Comparison of ENCODE assay signal across 9 cellular contexts in genomic region chr6:26155066-26155925, GRCh38.
DNase-seq lines count a peak whose midpoint lies in the region; ATAC-seq, FAIRE-seq and TF ChIP-seq lines count a peak whose summit lies in the region.
"Had no signal": no experiment of that assay in that cellular context is flagged by ENCODE, and none has a peak within 500 bp of the region (broad histone marks: within the 10 kb centered on the region; RNA-seq: fewer than 3 reads in every experiment).

No MANE protein-coding gene starts in this region.

- H4K20me1 ChIP-seq in K562 (replicated peaks; ENCODE audit: control insufficient read depth, insufficient read depth, low read length), result peaks cover 28% of the 10 kb centered on the region

- H3K27me3 ChIP-seq in K562 (ENCODE audit: control insufficient read depth in 2 of 2, insufficient read depth in 2 of 2, low read length in 2 of 2) (no peaks in the 10 kb centered on the region), small intestine (ENCODE audit: control insufficient read depth in 2 of 2, insufficient read depth in 2 of 2, low read length in 2 of 2) (no peaks in the 10 kb centered on the region)

- peak overlapping the region; percentile 43 to 83 for H3K9ac ChIP-seq in K562 (ENCODE audit: insufficient read depth in 1 of 2, low read depth in 2 of 2, low read length in 2 of 2)

- 16% methylated on average over 9 of the region's 9 CpGs for WGBS in K562 (ENCODE audit: insufficient coverage, low coverage, missing lambda C conversion rate)
- WGBS in small intestine, 3 donors, result 26 to 28% (median 28%) methylated on average over 9 of the region's 9 CpGs

- no peak for TF ChIP-seq EP300 in K562 (IDR thresholded peaks at IDR 0.05; ENCODE audit: low read length)

- H2AFZ ChIP-seq in K562 (ENCODE audit: low read depth, low read length), result peak overlapping the region; percentile 91

- H3K9me1 ChIP-seq in K562 (ENCODE audit: control insufficient read depth, insufficient read depth, low read length), result no peaks in the 10 kb centered on the region

- H3K27ac ChIP-seq in K562 (ENCODE audit: extremely low read depth, low read depth, low read length), result peak overlapping the region; percentile 85
- H3K27ac ChIP-seq in small intestine (ENCODE audit: low read depth in 1 of 2, low read length in 1 of 2), result peak overlapping the region; percentile 94 to 96

- H3K27ac Mint-ChIP-seq in activated CD8-positive, alpha-beta memory T cell treated with anti-CD3 and anti-CD28 coated beads, Interleukin-2, amount 10 ng/mL, durations not matched to agents 7 days and 5 days, result peak overlapping the region; percentile 97
- peak overlapping the region; percentile 92 to 100 (median 96) for H3K27ac Mint-ChIP-seq in immature natural killer cell

- no peak for TF ChIP-seq CTCF in K562 (IDR thresholded peaks at IDR 0.05 in 2 of 3, conservative IDR thresholded peaks at IDR 0.05 in 1 of 3; ENCODE audit: insufficient read depth in 2 of 3, low read depth in 1 of 3, low read length in 3 of 3)

- peaks cover 32% of the 10 kb centered on the region for H3K4me1 Mint-ChIP-seq in activated CD8-positive, alpha-beta memory T cell treated with anti-CD3 and anti-CD28 coated beads, Interleukin-2, amount 10 ng/mL, durations not matched to agents 7 days and 5 days
- peaks cover 35 to 43% of the 10 kb centered on the region in 2 donors for H3K4me1 Mint-ChIP-seq in immature natural killer cell

- BruUV-seq in K562 (replicated peaks; lab: Mats Ljungman, UMichigan), result no TSS peak

- H3K36me3 Mint-ChIP-seq in activated CD8-positive, alpha-beta memory T cell treated with anti-CD3 and anti-CD28 coated beads, Interleukin-2, amount 10 ng/mL, durations not matched to agents 7 days and 5 days, result peaks cover 16% of the 10 kb centered on the region
- no peaks in the 10 kb centered on the region for H3K36me3 Mint-ChIP-seq in immature natural killer cell

- peak overlapping the region; percentile 87 for H3K4me3 Mint-ChIP-seq in activated CD8-positive, alpha-beta memory T cell treated with anti-CD3 and anti-CD28 coated beads, Interleukin-2, amount 10 ng/mL, durations not matched to agents 7 days and 5 days
- peak overlapping the region; percentile 94 to 100 (median 97) for H3K4me3 Mint-ChIP-seq in immature natural killer cell

- no peak for TF ChIP-seq POLR2A in K562 (conservative IDR thresholded peaks at IDR 0.05)

- H3K4me3 ChIP-seq in K562 (peak overlapping the region; percentile 65), small intestine (ENCODE audit: low read depth in 1 of 2, low read length in 2 of 2) (peak overlapping the region; percentile 12 to 67)

- CTCF ChIA-PET in activated CD8-positive, alpha-beta memory T cell treated with anti-CD3 and anti-CD28 coated beads, Interleukin-2, amount 10 ng/mL, durations not matched to agents 7 days and 5 days (lab: Charles Lee), result interaction anchor here (0.8 to 7.1 kb wide), 4 partner anchors 24 to 30 kb away, joined by 3 to 101 read pairs (median 6); a partner anchor contains a TSS
- CTCF ChIA-PET in K562 (lab: Yijun Ruan, JAX; ENCODE audit: low intra/inter-chr PET ratio), result no interaction called here

- no peaks in the 10 kb centered on the region for H3K9me3 Mint-ChIP-seq in activated CD8-positive, alpha-beta memory T cell treated with anti-CD3 and anti-CD28 coated beads, Interleukin-2, amount 10 ng/mL, durations not matched to agents 7 days and 5 days (ENCODE audit: low read depth)
- no peaks in the 10 kb centered on the region for H3K9me3 Mint-ChIP-seq in immature natural killer cell

- H3K4me1 ChIP-seq in K562 (replicated peaks in 1 of 2; ENCODE audit: control insufficient read depth in 2 of 2, insufficient read depth in 2 of 2, low read length in 2 of 2) (peaks cover 12 to 15% of the 10 kb centered on the region in 2 experiments; a peak in 4 of 5 replicates), small intestine (ENCODE audit: control insufficient read depth in 2 of 2, insufficient read depth in 1 of 2, low read depth in 1 of 2, low read length in 1 of 2) (peaks cover 0 to 2% of the 10 kb centered on the region in 2 donors)

- intact Hi-C loops in K562 (cut with micrococcal nuclease), result no loop called here

- H3K27me3 Mint-ChIP-seq in activated CD8-positive, alpha-beta memory T cell treated with anti-CD3 and anti-CD28 coated beads, Interleukin-2, amount 10 ng/mL, durations not matched to agents 7 days and 5 days, result peaks cover 17% of the 10 kb centered on the region
- peaks cover 28 to 41% (median 31%) of the 10 kb centered on the region in 3 donors for H3K27me3 Mint-ChIP-seq in immature natural killer cell (ENCODE audit: low read depth in 3 of 3)

- no peak for ATAC-seq in activated CD8-positive, alpha-beta memory T cell treated with anti-CD3 and anti-CD28 coated beads, Interleukin-2, amount 10 ng/mL, durations not matched to agents 7 days and 5 days
- ATAC-seq in K562 (no peak), GM21447 (IDR thresholded peaks at IDR 0.05; ENCODE audit: unreplicated experiment) (no peak), HG03565 (IDR thresholded peaks at IDR 0.05; ENCODE audit: unreplicated experiment) (no peak)

- POLR2A ChIA-PET in K562 (lab: Yijun Ruan, JAX), result interaction anchor here (0.6 to 10.4 kb wide), 22 partner anchors 8 to 1652 kb away, joined by 3 to 465 read pairs (median 16); partner anchors contain the start of gene HFE

- H3K36me3 ChIP-seq in K562 (ENCODE audit: control insufficient read depth, insufficient read depth, low read length) (peaks cover 11% of the 10 kb centered on the region), small intestine (ENCODE audit: control insufficient read depth in 2 of 2, insufficient read depth in 2 of 2, low read length in 2 of 2) (no peaks in the 10 kb centered on the region)

- DNase-seq in activated CD8-positive, alpha-beta memory T cell treated with anti-CD3 and anti-CD28 coated beads, Interleukin-2, amount 10 ng/mL, durations not matched to agents 7 days and 5 days, result no peak
- no peak for DNase-seq in activated CD8-positive, alpha-beta memory T cell treated with anti-CD3 and anti-CD28 coated beads, Interleukin-2, amount 50 U/mL, for 4 hours
- peak; percentile 61 for DNase-seq in NCI-H345 treated with DMSO at 0.1 percent for 48 hours (lab: John Stamatoyannopoulos, UW; ENCODE audit: unreplicated experiment)
- DNase-seq in K562 (ENCODE audit: extremely low read depth in 1 of 4, low spot score in 3 of 4), result peak in 2 of 4 experiments; percentile 32 to 53
- no peak for DNase-seq in immature natural killer cell
- DNase-seq in small intestine, result peak; percentile 56

- no peak for FAIRE-seq in K562 (lab: Jason Lieb, UNC)
- FAIRE-seq in small intestine (lab: Jason Lieb, UNC), result no peak
- FAIRE-seq: endometrium had no signal

- peaks cover 41% of the 10 kb centered on the region for H3K79me2 ChIP-seq in K562 (ENCODE audit: control insufficient read depth, insufficient read depth, low read length)

- in situ Hi-C loops in K562 (cut with MboI), result no loop called here

- H3K4me2 ChIP-seq in K562 (ENCODE audit: insufficient read depth, low read length), result peak overlapping the region; percentile 92

- TF ChIP-seq RAD21 in K562 (CRISPR knock-in tag; conservative IDR thresholded peaks at IDR 0.05 in 1 of 2, IDR thresholded peaks at IDR 0.05 in 1 of 2), result no peak

- no peaks in the 10 kb centered on the region for H3K9me3 ChIP-seq in K562 (replicated peaks; ENCODE audit: control insufficient read depth, insufficient read depth, low read depth, low read length)
- no peaks in the 10 kb centered on the region for H3K9me3 ChIP-seq in small intestine (ENCODE audit: control insufficient read depth, low read depth)

TF ChIP-seq in K562, 482 proteins besides CTCF, POLR2A, EP300 and RAD21 (continues in another document):
- TF ChIP-seq ZNF316 (IDR thresholded peaks at IDR 0.05) (peak; percentile 33; the same call in 1 of the 2 replicates), CUX1 (CRISPR knock-in tag; IDR thresholded peaks at IDR 0.05) (0 out of 2 replicates have a peak, but pooled peaks have one; percentile 14), MXD1 (CRISPR knock-in tag; IDR thresholded peaks at IDR 0.05; ENCODE audit: borderline replicate concordance, poor library complexity, severe bottlenecking) (no peak)

Comparison
In these comparisons a context has a peak if more than half of its experiments do, and no peak if none do; other contexts are left out.
1. DNase-seq: peak in NCI-H345 treated with DMSO at 0.1 percent for 48 hours (single experiment) and small intestine (single experiment); none in activated CD8-positive, alpha-beta memory T cell treated with anti-CD3 and anti-CD28 coated beads, Interleukin-2, amount 10 ng/mL, durations not matched to agents 7 days and 5 days (single experiment), activated CD8-positive, alpha-beta memory T cell treated with anti-CD3 and anti-CD28 coated beads, Interleukin-2, amount 50 U/mL, for 4 hours (single experiment) and immature natural killer cell (0 of 3).